ENCODE assay signal across 8 cellular contexts in genomic region chr6:3848925-3849605, GRCh38. TPM values are rescaled to one million over a fixed set of nuclear protein-coding genes. Genes with fewer than 3 reads are reported as not detected.
DNase-seq lines count a peak whose midpoint lies in the region; ATAC-seq and TF ChIP-seq lines count a peak whose summit lies in the region.

A gene with protein sequence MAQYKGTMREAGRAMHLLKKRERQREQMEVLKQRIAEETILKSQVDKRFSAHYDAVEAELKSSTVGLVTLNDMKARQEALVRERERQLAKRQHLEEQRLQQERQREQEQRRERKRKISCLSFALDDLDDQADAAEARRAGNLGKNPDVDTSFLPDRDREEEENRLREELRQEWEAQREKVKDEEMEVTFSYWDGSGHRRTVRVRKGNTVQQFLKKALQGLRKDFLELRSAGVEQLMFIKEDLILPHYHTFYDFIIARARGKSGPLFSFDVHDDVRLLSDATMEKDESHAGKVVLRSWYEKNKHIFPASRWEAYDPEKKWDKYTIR (plus strand): TSS chr6:3849373. CDS start chr6:3849812, 439 bp downstream.

- no peak within 1 kb of the TSS for H2BK5ac ChIP-seq in neuronal stem cell (ENCODE audit: low read length)

- no peaks in the 10 kb centered on the region for H3K9me3 Mint-ChIP-seq in CD4-positive, alpha-beta T cell

- WGBS in neuronal stem cell (ENCODE audit: extremely low coverage in 2 of 2, insufficient read length in 2 of 2, insufficient replicate concordance in 1 of 2), 2 donors: no CpG with 5 or more reads among the region's 49 CpGs

- POLR2A ChIA-PET in CD4-positive, alpha-beta T cell (lab: Charles Lee): interaction anchor here (0.5 to 2.0 kb wide), 15 partner anchors 8 to 781 kb away, joined by 3 to 24 read pairs (median 6); partner anchors contain the start of genes ECI2, RIPK1 and TUBB2A

- DNase-seq in CD4-positive, alpha-beta T cell: peak; percentile 84 to 93 (median 89)
- DNase-seq in HK-2 (ENCODE audit: unreplicated experiment) (peak; percentile 79), RPMI7951 (ENCODE audit: low read depth) (peak; percentile 86), foreskin melanocyte (peak; percentile 74), neuronal stem cell (ENCODE audit: low spot score) (peak; percentile 82), stromal cell of bone marrow (ENCODE audit: low read depth) (peak; percentile 69)
- peak; percentile 87 to 94 (median 92) for DNase-seq in activated naive CD4-positive, alpha-beta T cell (lab: John Stamatoyannopoulos, UW)

- peak within 1 kb of the TSS; percentile 83 for H3K27ac Mint-ChIP-seq in CD4-positive, alpha-beta T cell

- peak within 1 kb of the TSS; percentile 77 for H4K91ac ChIP-seq in neuronal stem cell (ENCODE audit: low read depth, low read length, poor library complexity)

- TF ChIP-seq CTCF in CD4-positive, alpha-beta T cell (IDR thresholded peaks at IDR 0.05): peak; percentile 89

- peak within 1 kb of the TSS; percentile 78 for H3K4me3 Mint-ChIP-seq in CD4-positive, alpha-beta T cell

- intact Hi-C loops in CD4-positive, alpha-beta T cell (cut with DNase I, micrococcal nuclease): loop anchor here (1.0 to 10.0 kb wide), 4 partner anchors 83 to 286 kb away; partner anchors contain the start of gene ECI2 (in 1 of the 2)

- no peaks in the 10 kb centered on the region for H3K36me3 Mint-ChIP-seq in CD4-positive, alpha-beta T cell (ENCODE audit: low read depth)

- peak; percentile 94 for ATAC-seq in CD4-positive, alpha-beta T cell (ENCODE audit: poor library complexity)
- ATAC-seq in GM19455 (IDR thresholded peaks at IDR 0.05; ENCODE audit: unreplicated experiment): peak; percentile 92

- peaks cover 20% of the 10 kb centered on the region for H3K4me1 Mint-ChIP-seq in CD4-positive, alpha-beta T cell (ENCODE audit: low read depth)

- H3K27me3 Mint-ChIP-seq in CD4-positive, alpha-beta T cell: no peaks in the 10 kb centered on the region

- H3K4me1 ChIP-seq in neuronal stem cell (ENCODE audit: control insufficient read depth in 2 of 2, insufficient read depth in 1 of 2, low read depth in 1 of 2, low read length in 2 of 2): peaks cover 0 to 2% of the 10 kb centered on the region in 2 donors

- H3K9ac ChIP-seq in neuronal stem cell (ENCODE audit: low read depth, low read length, poor library complexity): peak within 1 kb of the TSS; percentile 88

- H3K36me3 ChIP-seq in neuronal stem cell (replicated peaks in 1 of 2; ENCODE audit: control insufficient read depth in 2 of 2, insufficient read depth in 2 of 2, low read length in 2 of 2): no peaks in the 10 kb centered on the region

- peak within 1 kb of the TSS; percentile 28 for H2BK15ac ChIP-seq in neuronal stem cell (ENCODE audit: low read length)

- H3K14ac ChIP-seq in neuronal stem cell (ENCODE audit: low read length): peak within 1 kb of the TSS; percentile 83

- H2BK12ac ChIP-seq in neuronal stem cell (ENCODE audit: low read length): no peak within 1 kb of the TSS

- peak within 1 kb of the TSS in 1 of 2 donors; percentile 87 for H3K4me3 ChIP-seq in neuronal stem cell (ENCODE audit: low read length in 2 of 2)

- H3K79me1 ChIP-seq in neuronal stem cell (ENCODE audit: low read depth, low read length): peaks cover 1% of the 10 kb centered on the region

- H4K8ac ChIP-seq in neuronal stem cell (ENCODE audit: low read depth, low read length): peak within 1 kb of the TSS; percentile 89

- H2AFZ ChIP-seq in neuronal stem cell (ENCODE audit: low read length): peak within 1 kb of the TSS; percentile 20

- CTCF ChIA-PET in CD4-positive, alpha-beta T cell (lab: Charles Lee): interaction anchor here (0.6 to 2.2 kb wide), 20 partner anchors 8 to 1154 kb away, joined by 3 to 14 read pairs (median 3); partner anchors contain the start of gene RPP40

- H2AK5ac ChIP-seq in neuronal stem cell (ENCODE audit: low read depth, low read length): peak within 1 kb of the TSS; percentile 69

- peak within 1 kb of the TSS; percentile 90 for H3K4ac ChIP-seq in neuronal stem cell (ENCODE audit: low read length)

- H2BK120ac ChIP-seq in neuronal stem cell (ENCODE audit: low read depth, low read length): peak within 1 kb of the TSS; percentile 6

- peak within 1 kb of the TSS; percentile 90 for H3K18ac ChIP-seq in neuronal stem cell (ENCODE audit: low read length)

- H3K27ac ChIP-seq in CD4-positive, alpha-beta T cell (ENCODE audit: low read depth, low read length): no peak within 1 kb of the TSS
- no peak within 1 kb of the TSS for H3K27ac ChIP-seq in neuronal stem cell (replicated peaks; ENCODE audit: low read length)

- H3K9me3 ChIP-seq in CD4-positive, alpha-beta T cell (ENCODE audit: control insufficient read depth, low read length): no peaks in the 10 kb centered on the region
- H3K9me3 ChIP-seq in neuronal stem cell (replicated peaks in 1 of 2; ENCODE audit: control insufficient read depth in 2 of 2, insufficient read depth in 1 of 2, low read depth in 1 of 2, low read length in 2 of 2): peaks cover 5 to 10% of the 10 kb centered on the region in 2 donors

- no peaks in the 10 kb centered on the region for H3K27me3 ChIP-seq in CD4-positive, alpha-beta T cell (ENCODE audit: control insufficient read depth, insufficient read depth, low read length)
- H3K27me3 ChIP-seq in neuronal stem cell (ENCODE audit: control insufficient read depth in 3 of 3, insufficient read depth in 3 of 3, low read depth in 1 of 3, low read length in 3 of 3): no peaks in the 10 kb centered on the region

- H3K4me2 ChIP-seq in neuronal stem cell (ENCODE audit: insufficient read depth, low read length, poor library complexity, severe bottlenecking): peak within 1 kb of the TSS; percentile 62

- peak within 1 kb of the TSS; percentile 73 for H3K23ac ChIP-seq in neuronal stem cell (ENCODE audit: low read depth, low read length, poor library complexity)

RNA-seq across cellular contexts. Expression of the gene that starts here (rescaled TPM):
- 1 to 10 TPM; 2.7 to 2.8 TPM for total RNA-seq in CD4-positive, alpha-beta T cell
- total RNA-seq in RPMI7951 (2014; rRNA removed; shearing (Covaris generic)): 2.2 and 2.3 TPM in 2 replicates
- polyA plus RNA-seq in neuronal stem cell (2013, experiment 1 of 2): 2.6 TPM
- 2.1 TPM for polyA plus RNA-seq in neuronal stem cell (2013, experiment 2 of 2)
